1 cellular context compared by ENCODE assay signal in genomic region chr3:124217542-124217941, GRCh38.
TF ChIP-seq lines count a peak whose summit lies in the region.

No MANE protein-coding gene starts in this region.

TF ChIP-seq in HepG2, 621 proteins besides CTCF, POLR2A, EP300 and RAD21 (continued from another document and continues in another):
- TF ChIP-seq TEAD2 (CRISPR knock-in tag; IDR thresholded peaks at IDR 0.05) (peak; percentile 80; the same call in 1 of the 2 replicates), E2F2 (CRISPR knock-in tag; IDR thresholded peaks at IDR 0.05; ENCODE audit: borderline replicate concordance) (no peak), ZSCAN29 (CRISPR knock-in tag; conservative IDR thresholded peaks at IDR 0.05) (no peak), CC2D1A (CRISPR knock-in tag; IDR thresholded peaks at IDR 0.05) (no peak), MEF2D (CRISPR knock-in tag; IDR thresholded peaks at IDR 0.05) (peak; percentile 89), ZSCAN5A (CRISPR knock-in tag; IDR thresholded peaks at IDR 0.05; ENCODE audit: borderline replicate concordance) (peak; percentile 65; the same call in 1 of the 2 replicates), ZFP37 (CRISPR knock-in tag; IDR thresholded peaks at IDR 0.05; ENCODE audit: borderline replicate concordance) (peak; percentile 92; the same call in 1 of the 2 replicates), MED13 (CRISPR knock-in tag; IDR thresholded peaks at IDR 0.05) (peak; percentile 61; the same call in 1 of the 2 replicates), PHB2 (IDR thresholded peaks at IDR 0.05; ENCODE audit: partially characterized antibody) (no peak), HBP1 (CRISPR knock-in tag; IDR thresholded peaks at IDR 0.05; ENCODE audit: low read depth) (peak; percentile 97), NFKB2 (CRISPR knock-in tag; IDR thresholded peaks at IDR 0.05; ENCODE audit: borderline replicate concordance) (peak; percentile 33; the same call in 1 of the 2 replicates), ZNF691 (CRISPR knock-in tag; IDR thresholded peaks at IDR 0.05; ENCODE audit: borderline replicate concordance, low read depth) (peak; percentile 67; the same call in 1 of the 2 replicates), ZFP41 (CRISPR knock-in tag; IDR thresholded peaks at IDR 0.05; ENCODE audit: borderline replicate concordance) (0 out of 2 replicates have a peak, but pooled peaks have one; percentile 33), SAFB2 (CRISPR knock-in tag; IDR thresholded peaks at IDR 0.05; ENCODE audit: borderline replicate concordance, low read depth) (0 out of 2 replicates have a peak, but pooled peaks have one; percentile 47), ZBTB37 (CRISPR knock-in tag; IDR thresholded peaks at IDR 0.05) (no peak), GATAD2A (CRISPR knock-in tag; IDR thresholded peaks at IDR 0.05) (peak; percentile 61), ZNF12 (CRISPR knock-in tag; IDR thresholded peaks at IDR 0.05) (peak; percentile 84; the same call in 1 of the 2 replicates), ZBTB33 (CRISPR knock-in tag; IDR thresholded peaks at IDR 0.05) (no peak), ZNF350 (CRISPR knock-in tag; IDR thresholded peaks at IDR 0.05; ENCODE audit: borderline replicate concordance, low read depth) (no peak), ZMYM2 (CRISPR knock-in tag; IDR thresholded peaks at IDR 0.05) (no peak), AGO2 (optimal IDR thresholded peaks at IDR 0.05; ENCODE audit: low read depth, low read length) (no peak), ZKSCAN1 (IDR thresholded peaks at IDR 0.05; ENCODE audit: low read length) (no peak), ASH2L (IDR thresholded peaks at IDR 0.05; ENCODE audit: insufficient read length, low read depth, low read length) (no peak), NCOA2 (CRISPR knock-in tag; IDR thresholded peaks at IDR 0.05) (peak; percentile 61), ZNF282 (IDR thresholded peaks at IDR 0.05; ENCODE audit: partially characterized antibody) (no peak), POLR2G (IDR thresholded peaks at IDR 0.05; ENCODE audit: low read depth, low read length) (no peak), ZBTB3 (CRISPR knock-in tag; IDR thresholded peaks at IDR 0.05; ENCODE audit: borderline replicate concordance, low read depth) (no peak), ZMYM4 (CRISPR knock-in tag; IDR thresholded peaks at IDR 0.05) (no peak), SIX4 (CRISPR knock-in tag; IDR thresholded peaks at IDR 0.05) (peak; percentile 75), TBP (CRISPR knock-in tag; IDR thresholded peaks at IDR 0.05) (no peak), MLXIP (CRISPR knock-in tag; IDR thresholded peaks at IDR 0.05; ENCODE audit: borderline replicate concordance) (peak; percentile 84; the same call in 1 of the 2 replicates), SP4 (CRISPR knock-in tag; IDR thresholded peaks at IDR 0.05) (no peak), TGIF2 (CRISPR knock-in tag; IDR thresholded peaks at IDR 0.05) (peak; percentile 96), ZNF543 (CRISPR knock-in tag; IDR thresholded peaks at IDR 0.05) (no peak), NR3C1 (CRISPR knock-in tag; IDR thresholded peaks at IDR 0.05) (no peak), PRPF4 (IDR thresholded peaks at IDR 0.05; ENCODE audit: low read depth, low read length, poor library complexity, severe bottlenecking) (no peak), ZNF235 (CRISPR knock-in tag; IDR thresholded peaks at IDR 0.05; ENCODE audit: borderline replicate concordance) (0 out of 2 replicates have a peak, but pooled peaks have one; percentile 51), ZSCAN20 (CRISPR knock-in tag; IDR thresholded peaks at IDR 0.05; ENCODE audit: borderline replicate concordance) (0 out of 2 replicates have a peak, but pooled peaks have one; percentile 65), TRIM22 (IDR thresholded peaks at IDR 0.05) (no peak), KMT2A (CRISPR knock-in tag; IDR thresholded peaks at IDR 0.05) (no peak), ZNF83 (CRISPR knock-in tag; IDR thresholded peaks at IDR 0.05; ENCODE audit: borderline replicate concordance) (peak; percentile 75; the same call in 1 of the 2 replicates), ZNF274 (CRISPR knock-in tag; IDR thresholded peaks at IDR 0.05) (no peak), ZNF746 (CRISPR knock-in tag; IDR thresholded peaks at IDR 0.05) (no peak), DPF2 (CRISPR knock-in tag; IDR thresholded peaks at IDR 0.05; ENCODE audit: borderline replicate concordance, low read depth) (no peak), ZNF572 (CRISPR knock-in tag; IDR thresholded peaks at IDR 0.05) (no peak), ZNF224 (CRISPR knock-in tag; IDR thresholded peaks at IDR 0.05) (no peak), DR1 (CRISPR knock-in tag; IDR thresholded peaks at IDR 0.05) (no peak), ZNF142 (CRISPR knock-in tag; IDR thresholded peaks at IDR 0.05) (peak; percentile 73), ZNF678 (CRISPR knock-in tag; IDR thresholded peaks at IDR 0.05) (no peak)
